ENCODE assay signal across 1 cellular context in genomic region chr10:13630231-13630630, GRCh38.
TF ChIP-seq lines count a peak whose summit lies in the region.

No MANE protein-coding gene starts in this region.

TF ChIP-seq in SK-N-SH, 30 proteins besides CTCF, POLR2A, EP300 and RAD21 (continued from another document):
- TF ChIP-seq USF2 (IDR thresholded peaks at IDR 0.05; ENCODE audit: borderline replicate concordance, low read depth, low read length) (no peak), FOXJ3 (CRISPR knock-in tag; IDR thresholded peaks at IDR 0.05) (no peak), GABPA (IDR thresholded peaks at IDR 0.05; ENCODE audit: low read depth) (no peak), IRF3 (IDR thresholded peaks at IDR 0.05; ENCODE audit: low read depth, low read length) (no peak), JUND (IDR thresholded peaks at IDR 0.05) (no peak), EZH2phosphoT487 (IDR thresholded peaks at IDR 0.05; ENCODE audit: borderline replicate concordance, low read depth) (no peak), RFX5 (IDR thresholded peaks at IDR 0.05; ENCODE audit: low read length) (no peak), USF1 (IDR thresholded peaks at IDR 0.05; ENCODE audit: borderline replicate concordance, low read depth) (no peak)
